17 cellular contexts compared by ENCODE assay signal in the genomic region with DNA sequence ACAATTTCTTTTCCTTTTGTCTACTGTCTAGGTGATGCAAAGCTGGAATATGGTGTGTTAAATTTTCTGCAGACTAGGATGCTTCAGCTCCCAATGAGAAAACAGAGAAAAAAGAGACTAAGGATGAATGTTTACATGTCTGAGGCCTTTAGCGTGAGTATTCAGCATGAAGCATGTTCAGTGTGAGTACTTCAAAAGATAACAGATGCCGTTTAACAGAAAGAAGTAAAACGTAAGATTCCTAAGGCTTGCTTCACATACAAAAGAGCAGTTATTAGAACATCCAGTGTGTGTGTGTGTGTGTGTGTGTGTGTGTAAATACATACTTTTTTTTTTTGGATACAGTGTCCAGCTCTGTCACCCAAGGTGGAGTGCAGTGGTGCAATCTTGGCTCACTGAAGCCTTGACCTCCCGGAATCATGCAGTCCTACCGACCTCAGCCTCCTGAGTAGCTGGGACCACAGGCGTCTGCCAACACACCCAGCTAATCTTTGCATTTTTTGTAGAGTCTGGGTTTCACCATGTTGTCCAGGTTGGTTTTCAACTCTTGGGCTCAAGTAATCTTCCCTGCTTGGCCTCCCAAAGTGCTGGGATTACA.
A peak's percentile ranks its signal among the peaks of the same experiment; 100 is the strongest.
DNase-seq lines count a peak whose midpoint lies in the region; ATAC-seq and TF ChIP-seq lines count a peak whose summit lies in the region.
"Had no signal": no experiment of that assay in that cellular context is flagged by ENCODE, and none has a peak within 500 bp of the region (broad histone marks: within the 10 kb centered on the region; RNA-seq: fewer than 3 reads in every experiment).

No MANE protein-coding gene starts in this region.

- WGBS in right lobe of liver (ENCODE audit: insufficient coverage, low coverage, low lambda C conversion rate, missing lambda C conversion rate): 14% methylated on average over 3 of the region's 6 CpGs
- WGBS in smooth muscle cell (ENCODE audit: low lambda C conversion rate): 40% methylated on average over 6 of the region's 6 CpGs

- CTCF ChIA-PET in CD4-positive, alpha-beta T cell (lab: Charles Lee): interaction anchor here (1.4 kb wide), 1 partner anchor 13 kb away, joined by 5 read pairs; no protein-coding TSS in a partner anchor

- peaks cover 10% of the 10 kb centered on the region for H3F3A ChIP-seq in smooth muscle cell (ENCODE audit: low read depth)

- H3K36me3 Mint-ChIP-seq in CD4-positive, alpha-beta T cell (ENCODE audit: low read depth): peaks cover 92% of the 10 kb centered on the region

- no peaks in the 10 kb centered on the region for H3K4me1 Mint-ChIP-seq in CD4-positive, alpha-beta T cell (ENCODE audit: low read depth)

- peak overlapping the region; percentile 61 for H3K4me2 ChIP-seq in smooth muscle cell

- TF ChIP-seq POLR2A in right lobe of liver (IDR thresholded peaks at IDR 0.05): no peak

- H3K9me3 ChIP-seq in SJSA1 (replicated peaks) (no peaks in the 10 kb centered on the region), right lobe of liver (no peaks in the 10 kb centered on the region), smooth muscle cell (replicated peaks; ENCODE audit: low read depth) (no peaks in the 10 kb centered on the region)
- no peaks in the 10 kb centered on the region for H3K9me3 ChIP-seq in CD4-positive, alpha-beta T cell (ENCODE audit: control insufficient read depth, low read length)

- DNase-seq in SJSA1 (ENCODE audit: low read depth in 1 of 2, low spot score in 2 of 2) (peak in 1 of 2 experiments; percentile 40), fibroblast of peridontal ligament (ENCODE audit: extremely low read depth) (peak; percentile 74), right lobe of liver (peak; percentile 35 to 58 (median 58)), smooth muscle cell (lab: John Stamatoyannopoulos, UW; ENCODE audit: unreplicated experiment) (no peak), SHP77 (lab: John Stamatoyannopoulos, UW) (no peak)
- DNase-seq in stimulated activated CD4-positive, alpha-beta T cell treated with anti-CD3 and anti-CD28 coated beads, Interleukin-4, amount 100 ng/mL, for 4 hours: no peak
- no peak for DNase-seq in CD4-positive, alpha-beta T cell
- DNase-seq: activated naive CD4-positive, alpha-beta T cell treated with anti-CD3 and anti-CD28 coated beads, Interleukin-2, amount 50 U/mL, for 16 hours; hypothalamus; kidney glomerular epithelial cell; NCI-H226; NK-92 treated with Interleukin-12 subunit alpha and Interleukin-12 subunit beta, amount 100 ng/mL, for 24 hours; stimulated activated naive CD4-positive, alpha-beta T cell treated with Interleukin-2 at 50 U/mL for 16 hours; SW 1271 had no signal

- H3K27ac ChIP-seq in SJSA1: peak overlapping the region; percentile 61
- H3K27ac ChIP-seq in right lobe of liver: peak overlapping the region; percentile 13 to 66 (median 65)
- peak overlapping the region; percentile 84 for H3K27ac ChIP-seq in smooth muscle cell (ENCODE audit: low read depth)
- H3K27ac ChIP-seq in CD4-positive, alpha-beta T cell (ENCODE audit: low read depth, low read length): no peak overlapping the region
- H3K27ac ChIP-seq: parathyroid adenoma had no signal

- no peaks in the 10 kb centered on the region for H3K27me3 ChIP-seq in SJSA1 (replicated peaks)
- H3K27me3 ChIP-seq in right lobe of liver: no peaks in the 10 kb centered on the region
- no peaks in the 10 kb centered on the region for H3K27me3 ChIP-seq in smooth muscle cell (ENCODE audit: low read depth)
- H3K27me3 ChIP-seq in CD4-positive, alpha-beta T cell (ENCODE audit: control insufficient read depth, insufficient read depth, low read length): no peaks in the 10 kb centered on the region

- H3K4me3 ChIP-seq in SJSA1: no peak overlapping the region
- peak overlapping the region; percentile 1 to 12 (median 8) for H3K4me3 ChIP-seq in right lobe of liver
- H3K4me3 ChIP-seq in smooth muscle cell: peak overlapping the region; percentile 17

- intact Hi-C loops in right lobe of liver (cut with DNase I): no loop called here
- intact Hi-C loops in CD4-positive, alpha-beta T cell (cut with DNase I, micrococcal nuclease): no loop called here

- TF ChIP-seq CTCF in right lobe of liver (IDR thresholded peaks at IDR 0.05) (no peak), smooth muscle cell (IDR thresholded peaks at IDR 0.05; ENCODE audit: borderline replicate concordance, insufficient read depth, poor library complexity, severe bottlenecking) (no peak)
- no peak for TF ChIP-seq CTCF in CD4-positive, alpha-beta T cell (IDR thresholded peaks at IDR 0.05)

- H4K20me1 ChIP-seq in smooth muscle cell (ENCODE audit: low read depth): no peaks in the 10 kb centered on the region

- no peak overlapping the region for H3K4me3 Mint-ChIP-seq in CD4-positive, alpha-beta T cell

- no peaks in the 10 kb centered on the region for H3K36me3 ChIP-seq in SJSA1
- no peaks in the 10 kb centered on the region for H3K36me3 ChIP-seq in right lobe of liver
- H3K36me3 ChIP-seq in smooth muscle cell (ENCODE audit: low read depth): no peaks in the 10 kb centered on the region

- H3K9me3 Mint-ChIP-seq in CD4-positive, alpha-beta T cell: no peaks in the 10 kb centered on the region

- peak overlapping the region; percentile 26 for H3K9ac ChIP-seq in smooth muscle cell (ENCODE audit: low read depth)
- H3K9ac ChIP-seq: parathyroid adenoma had no signal

- no peak overlapping the region for H2AFZ ChIP-seq in smooth muscle cell (ENCODE audit: low read depth)
- H2AFZ ChIP-seq: parathyroid adenoma had no signal

- H3K79me2 ChIP-seq in smooth muscle cell (ENCODE audit: low read depth): no peaks in the 10 kb centered on the region
- H3K79me2 ChIP-seq: parathyroid adenoma had no signal

- H3K4me1 ChIP-seq in SJSA1 (replicated peaks): peaks cover 50% of the 10 kb centered on the region
- peaks cover 0 to 17% (median 4%) of the 10 kb centered on the region in 4 donors for H3K4me1 ChIP-seq in right lobe of liver
- H3K4me1 ChIP-seq in smooth muscle cell (ENCODE audit: low read depth): peaks cover 8% of the 10 kb centered on the region
- H3K4me1 ChIP-seq: parathyroid adenoma had no signal

- H3K27me3 Mint-ChIP-seq in CD4-positive, alpha-beta T cell: no peaks in the 10 kb centered on the region

- ATAC-seq in right lobe of liver (peak; percentile 62 to 81 (median 74)), GM21529 (IDR thresholded peaks at IDR 0.05; ENCODE audit: unreplicated experiment) (no peak)
- ATAC-seq in CD4-positive, alpha-beta T cell (ENCODE audit: poor library complexity): no peak
- ATAC-seq: esophagus mucosa had no signal

- no peak overlapping the region for H3K27ac Mint-ChIP-seq in CD4-positive, alpha-beta T cell

- POLR2A ChIA-PET in CD4-positive, alpha-beta T cell (lab: Charles Lee): no interaction called here

Comparison
In these comparisons a context has a peak if more than half of its experiments do, and no peak if none do; other contexts are left out.
1. DNase-seq: peak in fibroblast of peridontal ligament (single experiment) and right lobe of liver (3 of 3); none in smooth muscle cell (single experiment), stimulated activated CD4-positive, alpha-beta T cell treated with anti-CD3 and anti-CD28 coated beads, Interleukin-4, amount 100 ng/mL, for 4 hours (0 of 2), CD4-positive, alpha-beta T cell (0 of 10) and SHP77 (0 of 2).
2. ATAC-seq: peak in right lobe of liver (4 of 4); none in GM21529 (single experiment) and CD4-positive, alpha-beta T cell (single experiment).